Comparison of ENCODE assay signal across 20 cellular contexts in genomic region chr15:81197688-81198281, GRCh38. TPM values are rescaled to one million over a fixed set of nuclear protein-coding genes. Genes with fewer than 3 reads are reported as not detected.
DNase-seq lines count a peak whose midpoint lies in the region; ATAC-seq and TF ChIP-seq lines count a peak whose summit lies in the region.
"Had no signal": no experiment of that assay in that cellular context is flagged by ENCODE, and none has a peak within 500 bp of the region (broad histone marks: within the 10 kb centered on the region; RNA-seq: fewer than 3 reads in every experiment).

No MANE protein-coding gene starts in this region.

- no peak overlapping the region for H3K4me3 ChIP-seq in GM23338
- H3K4me3 ChIP-seq: A549; BLaER1 treated with 17β-estradiol and CSF1 and Interleukin-3, amounts not matched to agents 10 nM and 100 nM had no signal

- peak; percentile 59 for ATAC-seq in GM23338
- ATAC-seq: A549, HCT116 had no signal

- H3K79me2 ChIP-seq in GM23338 (replicated peaks; ENCODE audit: insufficient read depth), result no peaks in the 10 kb centered on the region

- H3K4me2 ChIP-seq in GM23338, result no peak overlapping the region
- H3K4me2 ChIP-seq: A549; BLaER1 treated with 17β-estradiol and CSF1 and Interleukin-3, amounts not matched to agents 10 nM and 100 nM had no signal

- TF ChIP-seq CTCF in GM23338 (conservative IDR thresholded peaks at IDR 0.05; ENCODE audit: low read depth in 2 of 2), result no peak
- no peak for TF ChIP-seq CTCF in nephron progenitor cell (IDR thresholded peaks at IDR 0.05)

- no peaks in the 10 kb centered on the region for H3K4me1 ChIP-seq in GM23338 (ENCODE audit: insufficient read depth)
- H3K4me1 ChIP-seq: A549, BE2C had no signal

- H3F3A ChIP-seq in GM23338 (replicated peaks; ENCODE audit: low read depth), result no peaks in the 10 kb centered on the region

- H2AFZ ChIP-seq in GM23338, result peak overlapping the region; percentile 28; the same call in 1 of the 2 replicates

- no peaks in the 10 kb centered on the region for H4K20me1 ChIP-seq in GM23338 (replicated peaks; ENCODE audit: insufficient read depth)
- H4K20me1 ChIP-seq: BLaER1 treated with 17β-estradiol and CSF1 and Interleukin-3, amounts not matched to agents 10 nM and 100 nM had no signal

- no peak overlapping the region for H3K27ac ChIP-seq in GM23338 (ENCODE audit: low read depth)
- H3K27ac ChIP-seq: A549; BLaER1 treated with 17β-estradiol and CSF1 and Interleukin-3, amounts not matched to agents 10 nM and 100 nM had no signal

- no peak overlapping the region for H3K4me3 Mint-ChIP-seq in GM23338
- no peak overlapping the region for H3K4me3 Mint-ChIP-seq in nephron progenitor cell
- H3K4me3 Mint-ChIP-seq: CD14-positive monocyte; CD4-positive, alpha-beta T cell; CD8-positive, alpha-beta memory T cell; H9 had no signal

- no peaks in the 10 kb centered on the region for H3K27me3 ChIP-seq in GM23338 (ENCODE audit: insufficient read depth)
- H3K27me3 ChIP-seq: BLaER1 treated with 17β-estradiol and CSF1 and Interleukin-3, amounts not matched to agents 10 nM and 100 nM had no signal

- H3K9me2 ChIP-seq in GM23338 (ENCODE audit: insufficient read depth), result no peaks in the 10 kb centered on the region; the same call in 1 of the 2 replicates

- H3K27ac Mint-ChIP-seq in GM23338, result no peak overlapping the region
- peak overlapping the region; percentile 9 for H3K27ac Mint-ChIP-seq in nephron progenitor cell
- H3K27ac Mint-ChIP-seq: CD14-positive monocyte; CD4-positive, alpha-beta T cell had no signal

- H3K36me3 ChIP-seq in GM23338 (ENCODE audit: insufficient read depth), result no peaks in the 10 kb centered on the region
- H3K36me3 ChIP-seq: BE2C; BLaER1 treated with 17β-estradiol and CSF1 and Interleukin-3, amounts not matched to agents 10 nM and 100 nM had no signal

- no peak for DNase-seq in GM23338 (ENCODE audit: low spot score)
- DNase-seq in cerebellum (ENCODE audit: low spot score), result peak; percentile 51
- DNase-seq in nephron progenitor cell, result no peak
- DNase-seq in HT-29 (ENCODE audit: low spot score), result no peak
- DNase-seq in activated naive CD4-positive, alpha-beta T cell treated with anti-CD3 and anti-CD28 coated beads, Interleukin-2, amount 50 U/mL, for 16 hours, result no peak
- no peak for DNase-seq in DMS 273 treated with DMSO at 0.1 percent for 48 hours (lab: John Stamatoyannopoulos, UW)
- DNase-seq: 8988T; ACHN; AML-193; BE2C; CD4-positive, alpha-beta T cell; CD8-positive, alpha-beta memory T cell; DMS53; DMS79 treated with DMSO at 0.1 percent for 48 hours; H9 had no signal

- no peaks in the 10 kb centered on the region; the same call in 2 of the 3 replicates for H3K9me3 Mint-ChIP-seq in GM23338
- H3K9me3 Mint-ChIP-seq in nephron progenitor cell, result no peaks in the 10 kb centered on the region
- H3K9me3 Mint-ChIP-seq: CD14-positive monocyte; CD4-positive, alpha-beta T cell; H9 had no signal

- H3K4me1 Mint-ChIP-seq in GM23338, result peaks cover 2% of the 10 kb centered on the region; the same call in 1 of the 3 replicates
- H3K4me1 Mint-ChIP-seq in nephron progenitor cell, result peaks cover 16% of the 10 kb centered on the region
- H3K4me1 Mint-ChIP-seq: CD14-positive monocyte; CD8-positive, alpha-beta memory T cell had no signal

- H3K36me3 Mint-ChIP-seq in GM23338 (ENCODE audit: low read depth) (no peaks in the 10 kb centered on the region), nephron progenitor cell (ENCODE audit: low read depth) (no peaks in the 10 kb centered on the region)
- H3K36me3 Mint-ChIP-seq: CD14-positive monocyte; CD8-positive, alpha-beta memory T cell had no signal

- H3K27me3 Mint-ChIP-seq in GM23338 (ENCODE audit: insufficient read depth, low read depth, poor library complexity), result peaks cover 8% of the 10 kb centered on the region
- H3K27me3 Mint-ChIP-seq in nephron progenitor cell (ENCODE audit: low read depth, poor library complexity), result peaks cover 15% of the 10 kb centered on the region

TF ChIP-seq in GM23338, 12 proteins besides CTCF, POLR2A, EP300 and RAD21:
- TF ChIP-seq, protein P1, sequence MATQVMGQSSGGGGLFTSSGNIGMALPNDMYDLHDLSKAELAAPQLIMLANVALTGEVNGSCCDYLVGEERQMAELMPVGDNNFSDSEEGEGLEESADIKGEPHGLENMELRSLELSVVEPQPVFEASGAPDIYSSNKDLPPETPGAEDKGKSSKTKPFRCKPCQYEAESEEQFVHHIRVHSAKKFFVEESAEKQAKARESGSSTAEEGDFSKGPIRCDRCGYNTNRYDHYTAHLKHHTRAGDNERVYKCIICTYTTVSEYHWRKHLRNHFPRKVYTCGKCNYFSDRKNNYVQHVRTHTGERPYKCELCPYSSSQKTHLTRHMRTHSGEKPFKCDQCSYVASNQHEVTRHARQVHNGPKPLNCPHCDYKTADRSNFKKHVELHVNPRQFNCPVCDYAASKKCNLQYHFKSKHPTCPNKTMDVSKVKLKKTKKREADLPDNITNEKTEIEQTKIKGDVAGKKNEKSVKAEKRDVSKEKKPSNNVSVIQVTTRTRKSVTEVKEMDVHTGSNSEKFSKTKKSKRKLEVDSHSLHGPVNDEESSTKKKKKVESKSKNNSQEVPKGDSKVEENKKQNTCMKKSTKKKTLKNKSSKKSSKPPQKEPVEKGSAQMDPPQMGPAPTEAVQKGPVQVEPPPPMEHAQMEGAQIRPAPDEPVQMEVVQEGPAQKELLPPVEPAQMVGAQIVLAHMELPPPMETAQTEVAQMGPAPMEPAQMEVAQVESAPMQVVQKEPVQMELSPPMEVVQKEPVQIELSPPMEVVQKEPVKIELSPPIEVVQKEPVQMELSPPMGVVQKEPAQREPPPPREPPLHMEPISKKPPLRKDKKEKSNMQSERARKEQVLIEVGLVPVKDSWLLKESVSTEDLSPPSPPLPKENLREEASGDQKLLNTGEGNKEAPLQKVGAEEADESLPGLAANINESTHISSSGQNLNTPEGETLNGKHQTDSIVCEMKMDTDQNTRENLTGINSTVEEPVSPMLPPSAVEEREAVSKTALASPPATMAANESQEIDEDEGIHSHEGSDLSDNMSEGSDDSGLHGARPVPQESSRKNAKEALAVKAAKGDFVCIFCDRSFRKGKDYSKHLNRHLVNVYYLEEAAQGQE (IDR thresholded peaks at IDR 0.05; ENCODE audit: unreplicated experiment), result no peak
- TF ChIP-seq ZNF114 (CRISPR knock-in tag; IDR thresholded peaks at IDR 0.05) (no peak), ZNF331 (CRISPR knock-in tag; IDR thresholded peaks at IDR 0.05; ENCODE audit: low read depth) (no peak), NANOG (IDR thresholded peaks at IDR 0.05; ENCODE audit: borderline replicate concordance) (no peak), STAT1 (IDR thresholded peaks at IDR 0.05; ENCODE audit: unreplicated experiment) (no peak)
- TF ChIP-seq, protein P2, sequence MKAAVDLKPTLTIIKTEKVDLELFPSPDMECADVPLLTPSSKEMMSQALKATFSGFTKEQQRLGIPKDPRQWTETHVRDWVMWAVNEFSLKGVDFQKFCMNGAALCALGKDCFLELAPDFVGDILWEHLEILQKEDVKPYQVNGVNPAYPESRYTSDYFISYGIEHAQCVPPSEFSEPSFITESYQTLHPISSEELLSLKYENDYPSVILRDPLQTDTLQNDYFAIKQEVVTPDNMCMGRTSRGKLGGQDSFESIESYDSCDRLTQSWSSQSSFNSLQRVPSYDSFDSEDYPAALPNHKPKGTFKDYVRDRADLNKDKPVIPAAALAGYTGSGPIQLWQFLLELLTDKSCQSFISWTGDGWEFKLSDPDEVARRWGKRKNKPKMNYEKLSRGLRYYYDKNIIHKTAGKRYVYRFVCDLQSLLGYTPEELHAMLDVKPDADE (IDR thresholded peaks at IDR 0.05), result no peak

RNA-seq across cellular contexts. Expression of gene IL16, which starts 1.1 kb away (rescaled TPM):
- total RNA-seq in GM23338 (2014; rRNA removed; shearing (Covaris generic)), result not detected in 2 replicates
- polyA plus RNA-seq in GM23338 (2016; fragmentation: Nextera tagmentation; extraction: Ambion mirVana), result 0.16 and 0.29 TPM in 2 replicates
- 1.8 TPM for total RNA-seq in cerebellum
- not detected in 2 replicates for total RNA-seq in HT-29 (2014; rRNA removed; shearing (Covaris generic))
- total RNA-seq: Daoy had no signal
